In genomic region chr9:23117621-23118020, GRCh38 we compare ENCODE assay signal across 18 cellular contexts.
DNase-seq lines count a peak whose midpoint lies in the region; ATAC-seq and TF ChIP-seq lines count a peak whose summit lies in the region.
"Had no signal": no experiment of that assay in that cellular context is flagged by ENCODE, and none has a peak within 500 bp of the region (broad histone marks: within the 10 kb centered on the region; RNA-seq: fewer than 3 reads in every experiment).

No MANE protein-coding gene starts in this region.

- TF ChIP-seq POLR2A in breast epithelium (IDR thresholded peaks at IDR 0.05), result no peak

- intact Hi-C loops in mammary epithelial cell (cut with micrococcal nuclease), result no loop called here
- intact Hi-C loops in breast epithelium (cut with DNase I; ENCODE audit: low total_unique reads), result loop anchor here (1.0 to 10.0 kb wide), 2 partner anchors 12 to 1583 kb away; no protein-coding TSS in a partner anchor

- DNase-seq in mammary epithelial cell (peak; percentile 6), breast epithelium (ENCODE audit: low spot score in 2 of 2) (no peak), brain microvascular endothelial cell (peak; percentile 2), iris pigment epithelial cell (ENCODE audit: low read depth) (peak; percentile 47), OCI-M1 (lab: John Stamatoyannopoulos, UW) (no peak), NOMO-1 treated with dmso at 0.1 percent for 144 hours (lab: John Stamatoyannopoulos, UW; ENCODE audit: unreplicated experiment) (no peak)
- DNase-seq: activated effector memory CD4-positive, alpha-beta T cell treated with anti-CD3 and anti-CD28 coated beads, Interleukin-2, amount 50 U/mL, for 16 hours; CD8-positive, alpha-beta memory T cell; effector memory CD4-positive, alpha-beta T cell; left cardiac atrium; naive B cell; NCI-H1105; NCI-H2171 treated with DMSO at 0.1 percent for 48 hours; stimulated activated CD4-positive, alpha-beta T cell treated with anti-CD3 and anti-CD28 coated beads, Interleukin-2, amount 100 ng/mL, for 48 hours; thyroid gland had no signal

- H3K4me2 ChIP-seq in mammary epithelial cell (ENCODE audit: insufficient read depth, low read depth, low read length), result no peak overlapping the region

- H4K20me1 ChIP-seq in mammary epithelial cell (ENCODE audit: insufficient read depth, low read length), result no peaks in the 10 kb centered on the region

- in situ Hi-C loops in mammary epithelial cell (cut with MboI; ENCODE audit: low sequenced_read_pairs in 2 of 2), result no loop called here
- in situ Hi-C loops in brain microvascular endothelial cell (cut with HindIII; ENCODE audit: low pct_ligation_motif_present, low sequenced_read_pairs), result no loop called here

- BruUV-seq in mammary epithelial cell (replicated peaks; lab: Mats Ljungman, UMichigan), result no TSS peak

- H3K27me3 ChIP-seq in mammary epithelial cell (ENCODE audit: insufficient read depth, low read length) (no peaks in the 10 kb centered on the region), breast epithelium (no peaks in the 10 kb centered on the region), brain microvascular endothelial cell (replicated peaks) (no peaks in the 10 kb centered on the region)
- H3K27me3 ChIP-seq: thyroid gland had no signal

- H3K9me3 ChIP-seq in mammary epithelial cell (replicated peaks; ENCODE audit: insufficient read depth, low read length) (no peaks in the 10 kb centered on the region), breast epithelium (no peaks in the 10 kb centered on the region)
- H3K9me3 ChIP-seq: thyroid gland had no signal

- H2AFZ ChIP-seq in mammary epithelial cell (ENCODE audit: low read depth, low read length), result no peak overlapping the region

- no peaks in the 10 kb centered on the region for H3K36me3 ChIP-seq in mammary epithelial cell (ENCODE audit: insufficient read depth, low read length)
- no peaks in the 10 kb centered on the region for H3K36me3 ChIP-seq in breast epithelium
- no peaks in the 10 kb centered on the region for H3K36me3 ChIP-seq in brain microvascular endothelial cell (replicated peaks)
- H3K36me3 ChIP-seq: thyroid gland had no signal

- WGBS in mammary epithelial cell (ENCODE audit: low coverage, missing lambda C conversion rate), result 37% methylated on average over 2 of the region's 2 CpGs

- no peak for TF ChIP-seq CTCF in mammary epithelial cell (conservative IDR thresholded peaks at IDR 0.05 in 1 of 2, IDR thresholded peaks at IDR 0.05 in 1 of 2; ENCODE audit: extremely low read depth in 1 of 2, insufficient read depth in 1 of 2, low read depth in 1 of 2, low read length in 2 of 2)
- TF ChIP-seq CTCF in breast epithelium (IDR thresholded peaks at IDR 0.05), result no peak
- TF ChIP-seq CTCF in brain microvascular endothelial cell (IDR thresholded peaks at IDR 0.05; ENCODE audit: low read depth, low read length, missing control alignments), result no peak

- H3K27ac ChIP-seq in mammary epithelial cell (ENCODE audit: insufficient read depth, low read depth, low read length) (no peak overlapping the region), breast epithelium (no peak overlapping the region), brain microvascular endothelial cell (no peak overlapping the region)
- H3K27ac ChIP-seq: 22Rv1, thyroid gland had no signal

- H3K4me3 ChIP-seq in mammary epithelial cell (replicated peaks in 1 of 3; ENCODE audit: insufficient read depth in 1 of 3, low read depth in 2 of 3, low read length in 3 of 3), result no peak overlapping the region
- H3K4me3 ChIP-seq in breast epithelium, result no peak overlapping the region
- H3K4me3 ChIP-seq in brain microvascular endothelial cell (ENCODE audit: low read depth, low read length), result no peak overlapping the region
- H3K4me3 ChIP-seq: thyroid gland had no signal

- no peak overlapping the region for H3K9ac ChIP-seq in mammary epithelial cell (ENCODE audit: insufficient read depth, low read length)

- dilution Hi-C loops in mammary epithelial cell (cut with HindIII; ENCODE audit: low sequenced_read_pairs), result no loop called here

- H3K79me2 ChIP-seq in mammary epithelial cell (ENCODE audit: insufficient read depth, low read length), result no peaks in the 10 kb centered on the region

- H3K4me1 ChIP-seq in mammary epithelial cell (ENCODE audit: insufficient read depth, low read length) (no peaks in the 10 kb centered on the region), breast epithelium (no peaks in the 10 kb centered on the region)
- H3K4me1 ChIP-seq: thyroid gland had no signal

- CTCF ChIA-PET in mammary epithelial cell (lab: Charles Lee; ENCODE audit: low non-redundant PET), result no interaction called here

- ATAC-seq in HG03342 (IDR thresholded peaks at IDR 0.05; ENCODE audit: unreplicated experiment) (no peak), HG03135 (IDR thresholded peaks at IDR 0.05; ENCODE audit: unreplicated experiment) (no peak)
- ATAC-seq: left cardiac atrium had no signal

Comparison
In these comparisons a context has a peak if more than half of its experiments do, and no peak if none do; other contexts are left out.
1. DNase-seq: peak in mammary epithelial cell (single experiment), brain microvascular endothelial cell (single experiment) and iris pigment epithelial cell (single experiment); none in breast epithelium (0 of 2), OCI-M1 (single experiment) and NOMO-1 treated with dmso at 0.1 percent for 144 hours (single experiment).